Comparison of ENCODE assay signal across 1 cellular context in the genomic region with DNA sequence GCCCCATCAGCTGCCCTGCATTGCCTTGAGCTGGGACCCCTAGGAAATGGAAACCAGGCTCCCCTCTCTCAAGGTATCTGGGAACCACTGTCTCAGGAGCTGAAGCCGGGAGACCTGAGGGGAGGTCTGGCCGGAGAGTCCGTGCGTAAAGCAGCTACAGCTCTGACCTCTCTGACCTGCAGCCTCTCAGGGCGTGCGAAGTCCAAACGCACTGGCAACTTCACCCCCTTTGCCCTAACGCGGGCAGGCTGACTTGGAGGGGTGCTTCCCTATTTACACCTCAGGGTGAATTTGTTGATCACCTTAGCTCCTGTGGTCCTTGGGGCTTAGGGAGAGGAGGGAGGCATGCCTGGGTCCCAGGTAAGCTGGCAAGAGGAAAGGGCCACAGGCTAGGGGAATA.
TF ChIP-seq lines count a peak whose summit lies in the region.

No MANE protein-coding gene starts in this region.

TF ChIP-seq in IMR-90, 13 proteins besides CTCF, POLR2A, EP300 and RAD21:
- TF ChIP-seq, protein P1, sequence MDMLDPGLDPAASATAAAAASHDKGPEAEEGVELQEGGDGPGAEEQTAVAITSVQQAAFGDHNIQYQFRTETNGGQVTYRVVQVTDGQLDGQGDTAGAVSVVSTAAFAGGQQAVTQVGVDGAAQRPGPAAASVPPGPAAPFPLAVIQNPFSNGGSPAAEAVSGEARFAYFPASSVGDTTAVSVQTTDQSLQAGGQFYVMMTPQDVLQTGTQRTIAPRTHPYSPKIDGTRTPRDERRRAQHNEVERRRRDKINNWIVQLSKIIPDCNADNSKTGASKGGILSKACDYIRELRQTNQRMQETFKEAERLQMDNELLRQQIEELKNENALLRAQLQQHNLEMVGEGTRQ (IDR thresholded peaks at IDR 0.05; ENCODE audit: low read depth, low read length), result no peak
- TF ChIP-seq FOS (IDR thresholded peaks at IDR 0.05; ENCODE audit: low read depth, low read length) (no peak), MXI1 (IDR thresholded peaks at IDR 0.05; ENCODE audit: borderline replicate concordance, low read depth, low read length) (no peak), SMC3 (IDR thresholded peaks at IDR 0.05; ENCODE audit: low read depth, low read length) (no peak), CHD1 (IDR thresholded peaks at IDR 0.05; ENCODE audit: low read depth, low read length) (no peak), MAZ (IDR thresholded peaks at IDR 0.05; ENCODE audit: borderline replicate concordance, low read depth, low read length) (no peak), NFE2L2 (IDR thresholded peaks at IDR 0.05; ENCODE audit: low read depth, low read length) (no peak), CEBPB (IDR thresholded peaks at IDR 0.05; ENCODE audit: low read depth, low read length) (no peak), RFX5 (IDR thresholded peaks at IDR 0.05; ENCODE audit: low read depth, low read length) (no peak), RCOR1 (IDR thresholded peaks at IDR 0.05; ENCODE audit: insufficient replicate concordance, low read length) (no peak), MAFK (IDR thresholded peaks at IDR 0.05; ENCODE audit: low read depth, low read length) (no peak), BHLHE40 (IDR thresholded peaks at IDR 0.05; ENCODE audit: low read depth, low read length) (no peak)
- TF ChIP-seq, protein P2, sequence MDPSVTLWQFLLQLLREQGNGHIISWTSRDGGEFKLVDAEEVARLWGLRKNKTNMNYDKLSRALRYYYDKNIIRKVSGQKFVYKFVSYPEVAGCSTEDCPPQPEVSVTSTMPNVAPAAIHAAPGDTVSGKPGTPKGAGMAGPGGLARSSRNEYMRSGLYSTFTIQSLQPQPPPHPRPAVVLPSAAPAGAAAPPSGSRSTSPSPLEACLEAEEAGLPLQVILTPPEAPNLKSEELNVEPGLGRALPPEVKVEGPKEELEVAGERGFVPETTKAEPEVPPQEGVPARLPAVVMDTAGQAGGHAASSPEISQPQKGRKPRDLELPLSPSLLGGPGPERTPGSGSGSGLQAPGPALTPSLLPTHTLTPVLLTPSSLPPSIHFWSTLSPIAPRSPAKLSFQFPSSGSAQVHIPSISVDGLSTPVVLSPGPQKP (IDR thresholded peaks at IDR 0.05; ENCODE audit: borderline replicate concordance, low read depth, low read length), result no peak
